ENCODE assay signal across 14 cellular contexts in the genomic region with DNA sequence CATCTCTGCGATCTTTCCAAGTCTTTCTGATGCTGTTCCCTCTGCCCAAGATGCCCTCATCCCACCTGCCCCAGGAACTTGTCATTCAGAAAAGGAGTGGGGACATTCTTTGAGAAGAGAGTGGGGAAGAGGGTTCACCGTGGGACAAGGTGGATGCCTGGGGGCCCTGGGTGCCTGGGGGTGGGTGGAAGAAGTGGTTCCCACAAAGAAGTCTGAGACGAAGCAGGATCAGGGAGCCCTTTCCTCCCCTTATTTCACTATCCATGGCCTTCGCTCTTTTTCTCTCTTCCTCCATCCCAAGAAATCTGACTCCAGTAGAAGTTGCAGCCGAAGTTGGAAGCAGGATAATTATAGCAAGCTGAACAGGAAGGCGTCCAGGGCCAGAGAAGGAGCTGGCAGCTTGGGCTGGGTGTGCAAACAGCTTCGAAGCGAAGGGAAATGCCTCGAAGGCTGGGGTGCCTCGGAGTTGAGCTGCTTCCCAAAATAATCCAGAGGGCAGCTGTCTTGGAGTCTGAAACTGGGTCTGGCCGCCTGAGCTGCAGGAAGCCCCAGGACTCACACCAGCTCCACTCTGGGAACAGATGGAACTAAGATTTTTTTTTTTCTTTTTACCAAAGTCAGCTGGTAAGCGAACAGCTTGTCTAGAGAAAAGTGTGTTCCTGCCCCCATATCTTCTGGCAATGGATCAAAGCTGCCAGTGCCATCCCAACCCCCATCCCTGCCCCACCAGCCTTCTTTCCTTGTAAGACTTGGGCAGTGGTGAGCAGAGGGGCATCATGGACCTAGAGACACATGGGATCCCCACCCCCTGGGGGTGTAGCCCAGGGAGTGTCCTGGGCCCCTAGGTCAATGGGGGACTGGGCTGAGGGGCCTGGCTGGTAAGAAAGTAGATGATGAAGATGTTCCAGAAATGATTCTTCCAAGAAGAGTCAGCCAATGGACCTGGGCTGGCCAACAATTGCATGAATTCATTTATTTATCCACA. TPM values are rescaled to one million over a fixed set of nuclear protein-coding genes. Genes with fewer than 3 reads are reported as not detected.
DNase-seq lines count a peak whose midpoint lies in the region; ATAC-seq, FAIRE-seq and TF ChIP-seq lines count a peak whose summit lies in the region.
"Had no signal": no experiment of that assay in that cellular context is flagged by ENCODE, and none has a peak within 500 bp of the region (broad histone marks: within the 10 kb centered on the region; RNA-seq: fewer than 3 reads in every experiment).

No MANE protein-coding gene starts in this region.

- no peak overlapping the region for H3K4me3 Mint-ChIP-seq in dendritic cell treated with granulocyte-macrophage colony-stimulating factor and Interleukin-4, amounts not matched to agents 40 ng/mL and 50 ng/mL, for 4 days
- H3K4me3 Mint-ChIP-seq in nephron = peak overlapping the region in 1 of 3 experiments; percentile 2
- H3K4me3 Mint-ChIP-seq: activated T-cell treated with anti-CD3 and anti-CD28 coated beads, Interleukin-2, amount 50 U/mL, for 72 hours; B cell had no signal

- no peak overlapping the region for H3K4me2 ChIP-seq in HepG2 (ENCODE audit: low read depth, low read length)

- H3K4me1 ChIP-seq in right lobe of liver = no peaks in the 10 kb centered on the region
- H3K4me1 ChIP-seq in HepG2 (ENCODE audit: insufficient read depth, low read length) = no peaks in the 10 kb centered on the region

- TF ChIP-seq CTCF in right lobe of liver (IDR thresholded peaks at IDR 0.05) (no peak), HepG2 (CRISPR knock-in tag; IDR thresholded peaks at IDR 0.05) (no peak), nephron (IDR thresholded peaks at IDR 0.05; ENCODE audit: unreplicated experiment in 3 of 3) (no peak)

- H3K4me3 ChIP-seq in right lobe of liver (no peak overlapping the region), HepG2 (replicated peaks in 1 of 3; ENCODE audit: insufficient read depth in 1 of 3, low read depth in 2 of 3, low read length in 3 of 3) (no peak overlapping the region)
- H3K4me3 ChIP-seq: SK-N-MC, skin epidermis had no signal

- peaks cover under 1% of the 10 kb centered on the region for H3K27me3 Mint-ChIP-seq in dendritic cell treated with granulocyte-macrophage colony-stimulating factor and Interleukin-4, amounts not matched to agents 40 ng/mL and 50 ng/mL, for 4 days
- peaks cover 10% of the 10 kb centered on the region for H3K27me3 Mint-ChIP-seq in nephron (ENCODE audit: low read depth)
- H3K27me3 Mint-ChIP-seq: B cell had no signal

- H2AFZ ChIP-seq in HepG2 (ENCODE audit: low read length) = no peak overlapping the region

- ATAC-seq in right lobe of liver (peak in 3 of 4 donors; percentile 25 to 36 (median 26)), HepG2 (no peak), HG02970 (IDR thresholded peaks at IDR 0.05; ENCODE audit: low FRiP score, unreplicated experiment) (no peak)
- ATAC-seq: activated T-cell treated with anti-CD3 and anti-CD28 coated beads, Interleukin-2, amount 50 U/mL, for 72 hours had no signal

- no peaks in the 10 kb centered on the region for H3K79me2 ChIP-seq in HepG2 (ENCODE audit: insufficient read depth, low read length)

- H3K9me3 Mint-ChIP-seq in dendritic cell treated with granulocyte-macrophage colony-stimulating factor and Interleukin-4, amounts not matched to agents 40 ng/mL and 50 ng/mL, for 4 days = no peaks in the 10 kb centered on the region
- peaks cover 24% of the 10 kb centered on the region for H3K9me3 Mint-ChIP-seq in nephron

- in situ Hi-C loops in HepG2 (cut with HindIII; ENCODE audit: extremely low pct_ligation_motif_present, low pct_unique_long_range_greater_than_20kb) = no loop called here

- TF ChIP-seq RAD21 in HepG2 (CRISPR knock-in tag; IDR thresholded peaks at IDR 0.05) = no peak

- intact Hi-C loops in right lobe of liver (cut with DNase I) = no loop called here
- intact Hi-C loops in HepG2 (cut with micrococcal nuclease; ENCODE audit: unreplicated experiment) = no loop called here
- intact Hi-C loops in dendritic cell treated with granulocyte-macrophage colony-stimulating factor and Interleukin-4, amounts not matched to agents 40 ng/mL and 50 ng/mL, for 4 days (cut with micrococcal nuclease) = no loop called here

- DNase-seq in right lobe of liver (no peak), HepG2 (ENCODE audit: low spot score) (no peak), NCI-H1048 (lab: John Stamatoyannopoulos, UW) (no peak), retina (no peak), NOMO-1 (lab: John Stamatoyannopoulos, UW; ENCODE audit: unreplicated experiment in 2 of 2) (no peak)
- DNase-seq: activated T-cell treated with anti-CD3 and anti-CD28 coated beads, Interleukin-2, amount 50 U/mL, for 72 hours; NCI-H774 had no signal

- no TSS peak for BruUV-seq in HepG2 (replicated peaks; lab: Mats Ljungman, UMichigan)

- no peak overlapping the region for H3K9ac ChIP-seq in HepG2 (ENCODE audit: insufficient read depth, low read depth, low read length)

- peaks cover 26% of the 10 kb centered on the region for H3K4me1 Mint-ChIP-seq in dendritic cell treated with granulocyte-macrophage colony-stimulating factor and Interleukin-4, amounts not matched to agents 40 ng/mL and 50 ng/mL, for 4 days (ENCODE audit: low read depth)
- H3K4me1 Mint-ChIP-seq in nephron = peaks cover 17% of the 10 kb centered on the region

- no peaks in the 10 kb centered on the region for H4K20me1 ChIP-seq in HepG2 (ENCODE audit: insufficient read depth, low read length)

- CTCF ChIA-PET in HepG2 (lab: Yijun Ruan, JAX; ENCODE audit: low intra/inter-chr PET ratio, low total read pairs) = no interaction called here

- no peak for FAIRE-seq in HepG2 (lab: Jason Lieb, UNC)

- TF ChIP-seq EP300 in HepG2 (IDR thresholded peaks at IDR 0.05; ENCODE audit: low read depth in 2 of 2, low read length in 2 of 2) (no peak), HepG2 (CRISPR knock-in tag; IDR thresholded peaks at IDR 0.05; ENCODE audit: borderline replicate concordance) (no peak)

- WGBS in right lobe of liver (ENCODE audit: insufficient coverage, low coverage, low lambda C conversion rate, missing lambda C conversion rate) = 30% methylated on average over 10 of the region's 12 CpGs
- 3% methylated on average over 12 of the region's 12 CpGs for WGBS in HepG2 (ENCODE audit: low lambda C conversion rate)

- H3K9me3 ChIP-seq in right lobe of liver = no peaks in the 10 kb centered on the region
- no peaks in the 10 kb centered on the region for H3K9me3 ChIP-seq in HepG2 (ENCODE audit: low read length)

- H3K27ac ChIP-seq in right lobe of liver = no peak overlapping the region
- no peak overlapping the region for H3K27ac ChIP-seq in HepG2 (ENCODE audit: extremely low read length, insufficient read depth, low read length)
- H3K27ac ChIP-seq: epithelial cell of prostate, SK-N-MC had no signal

- H3K36me3 Mint-ChIP-seq in dendritic cell treated with granulocyte-macrophage colony-stimulating factor and Interleukin-4, amounts not matched to agents 40 ng/mL and 50 ng/mL, for 4 days (ENCODE audit: low read depth) = peaks cover 6% of the 10 kb centered on the region
- H3K36me3 Mint-ChIP-seq in nephron (ENCODE audit: low read depth) = peaks cover 3% of the 10 kb centered on the region

- no peaks in the 10 kb centered on the region for H3K36me3 ChIP-seq in right lobe of liver
- no peaks in the 10 kb centered on the region for H3K36me3 ChIP-seq in HepG2 (replicated peaks in 1 of 2; ENCODE audit: control insufficient read depth in 1 of 2, insufficient read depth in 2 of 2, low read length in 2 of 2)

- H3K27me3 ChIP-seq in right lobe of liver = no peaks in the 10 kb centered on the region
- H3K27me3 ChIP-seq in HepG2 (ENCODE audit: control insufficient read depth in 1 of 2, insufficient read depth in 2 of 2, low read length in 2 of 2) = no peaks in the 10 kb centered on the region; a peak in 1 of 5 replicates

- POLR2A ChIA-PET in HepG2 (lab: Yijun Ruan, JAX) = no interaction called here

- H3K27ac Mint-ChIP-seq in dendritic cell treated with granulocyte-macrophage colony-stimulating factor and Interleukin-4, amounts not matched to agents 40 ng/mL and 50 ng/mL, for 4 days = peak overlapping the region; percentile 2
- H3K27ac Mint-ChIP-seq in nephron = peak overlapping the region in 2 of 3 experiments; percentile 1 to 24
- H3K27ac Mint-ChIP-seq: activated T-cell treated with anti-CD3 and anti-CD28 coated beads, Interleukin-2, amount 50 U/mL, for 72 hours; B cell had no signal

- TF ChIP-seq POLR2A in right lobe of liver (IDR thresholded peaks at IDR 0.05) (no peak), HepG2 (IDR thresholded peaks at IDR 0.05; ENCODE audit: insufficient read depth in 1 of 2, low read depth in 2 of 2, low read length in 2 of 2) (no peak)

TF ChIP-seq in HepG2, 621 proteins besides CTCF, POLR2A, EP300 and RAD21 (continues in another document):
- TF ChIP-seq ZNF556 (CRISPR knock-in tag; IDR thresholded peaks at IDR 0.05; ENCODE audit: borderline replicate concordance) (no peak), ATRX (CRISPR knock-in tag; IDR thresholded peaks at IDR 0.05; ENCODE audit: borderline replicate concordance) (no peak), SETDB1 (CRISPR knock-in tag; IDR thresholded peaks at IDR 0.05; ENCODE audit: borderline replicate concordance) (no peak), PAWR (CRISPR knock-in tag; IDR thresholded peaks at IDR 0.05; ENCODE audit: borderline replicate concordance) (no peak)

RNA-seq across cellular contexts. Expression of a gene that starts 31.5 kb away (rescaled TPM):
- total RNA-seq in right lobe of liver (10 to 100 TPM in 2 of 6 experiments, 1 to 10 TPM in 4; 3.7 to 10.8 (median 7.9) TPM), HepG2 (2016; rRNA removed; fragmentation: Illumina TruSeq; extraction: Trizol) (not detected in 2 replicates)
- total RNA-seq in HepG2 (2016; cell fraction: cytosol; rRNA removed; fragmentation: Illumina TruSeq; extraction: Trizol; ENCODE audit: low read depth) = not detected in 2 replicates
- total RNA-seq in HepG2 (2016; cell fraction: insoluble cytoplasmic fraction; rRNA removed; fragmentation: Illumina TruSeq; extraction: Trizol) = not detected in 2 replicates
- not detected in 2 replicates for total RNA-seq in HepG2 (2016; cell fraction: membrane; rRNA removed; fragmentation: Illumina TruSeq; extraction: Trizol)
- total RNA-seq in HepG2 (2016; cell fraction: nucleus; rRNA removed; fragmentation: Illumina TruSeq; extraction: Trizol) = not detected in 2 replicates
- not detected in 2 replicates for polyA plus RNA-seq in HepG2 (2011; rRNA removed)
- not detected in 2 replicates for polyA plus RNA-seq in HepG2 (2011; cell fraction: cytosol; rRNA removed)
- polyA plus RNA-seq in HepG2 (2011; cell fraction: nucleus; rRNA removed) = 0.02 TPM in 1 of 2 replicates, not detected in the other
- polyA plus RNA-seq in HepG2 (2012) = not detected in 2 replicates
- not detected in 2 replicates for polyA plus RNA-seq in HepG2 (2016; cell fraction: cytosol; fragmentation: Illumina TruSeq; extraction: Trizol; ENCODE audit: low read depth)
- polyA plus RNA-seq in HepG2 (2016; cell fraction: insoluble cytoplasmic fraction; fragmentation: Illumina TruSeq; extraction: Trizol; ENCODE audit: low read depth) = not detected in 2 replicates
- not detected in 2 replicates for polyA plus RNA-seq in HepG2 (2016; cell fraction: membrane; fragmentation: Illumina TruSeq; extraction: Trizol; ENCODE audit: low read depth)
- not detected in 2 replicates for polyA plus RNA-seq in HepG2 (2016; cell fraction: nucleus; fragmentation: Illumina TruSeq; extraction: Trizol; ENCODE audit: insufficient read depth, low read depth)
- polyA minus RNA-seq in HepG2 (2011; rRNA and poly(A)+ RNA removed; ENCODE audit: low replicate concordance) = not detected in 2 replicates
- not detected in 2 replicates for polyA minus RNA-seq in HepG2 (2011; cell fraction: cytosol; rRNA and poly(A)+ RNA removed)
- not detected in 2 replicates for polyA minus RNA-seq in HepG2 (2011; cell fraction: nucleus; rRNA and poly(A)+ RNA removed)

Comparison
In these comparisons a context has a peak if more than half of its experiments do, and no peak if none do; other contexts are left out.
1. ATAC-seq: peak in right lobe of liver (3 of 4); none in HepG2 (single experiment) and HG02970 (single experiment).